Comparison of ENCODE assay signal across 19 cellular contexts in genomic region chr7:7745966-7746365, GRCh38.
"Had no signal": no experiment of that assay in that cellular context is flagged by ENCODE, and none has a peak within 500 bp of the region (broad histone marks: within the 10 kb centered on the region; RNA-seq: fewer than 3 reads in every experiment).

No MANE protein-coding gene starts in this region.

- H3K36me3 Mint-ChIP-seq: activated naive CD8-positive, alpha-beta T cell treated with anti-CD3 and anti-CD28 coated beads for 36 hours had no signal

- H3K27ac Mint-ChIP-seq: activated CD4-positive, alpha-beta T cell treated with anti-CD3 and anti-CD28 coated beads for 36 hours; activated naive CD8-positive, alpha-beta T cell treated with anti-CD3 and anti-CD28 coated beads for 36 hours; effector memory CD8-positive, alpha-beta T cell; naive thymus-derived CD4-positive, alpha-beta T cell; progenitor cell of endocrine pancreas; stimulated activated naive CD8-positive, alpha-beta T cell treated with anti-CD3 and anti-CD28 coated beads, Interleukin-15, Interleukin-2, amounts not matched to agents 100 ng/mL and 50 ng/mL, for 24 hours had no signal

- H3K4me3 Mint-ChIP-seq: activated CD4-positive, alpha-beta T cell treated with anti-CD3 and anti-CD28 coated beads for 36 hours; activated naive CD8-positive, alpha-beta T cell treated with anti-CD3 and anti-CD28 coated beads for 36 hours; activated T-cell treated with anti-CD3 and anti-CD28 coated beads, Interleukin-2, amount 50 U/mL, for 4 hours; effector memory CD8-positive, alpha-beta T cell; naive thymus-derived CD4-positive, alpha-beta T cell; stimulated activated naive CD8-positive, alpha-beta T cell treated with anti-CD3 and anti-CD28 coated beads, Interleukin-15, Interleukin-2, amounts not matched to agents 100 ng/mL and 50 ng/mL, for 24 hours had no signal

- H3K27ac ChIP-seq: colonic mucosa, dorsolateral prefrontal cortex, esophagus muscularis mucosa, gastroesophageal sphincter, tibial artery, WERI-Rb-1 had no signal

- H3K27me3 Mint-ChIP-seq: activated CD4-positive, alpha-beta T cell treated with anti-CD3 and anti-CD28 coated beads for 36 hours; activated naive CD8-positive, alpha-beta T cell treated with anti-CD3 and anti-CD28 coated beads for 36 hours; effector memory CD8-positive, alpha-beta T cell; naive thymus-derived CD4-positive, alpha-beta T cell; progenitor cell of endocrine pancreas; stimulated activated naive CD8-positive, alpha-beta T cell treated with anti-CD3 and anti-CD28 coated beads, Interleukin-15, Interleukin-2, amounts not matched to agents 100 ng/mL and 50 ng/mL, for 24 hours had no signal

- ATAC-seq: activated CD4-positive, alpha-beta T cell treated with anti-CD3 and anti-CD28 coated beads for 36 hours; activated T-cell treated with anti-CD3 and anti-CD28 coated beads, Interleukin-2, amount 50 U/mL, for 4 hours; effector memory CD8-positive, alpha-beta T cell; gastroesophageal sphincter; naive thymus-derived CD4-positive, alpha-beta T cell had no signal

- H3K9me3 Mint-ChIP-seq: activated naive CD8-positive, alpha-beta T cell treated with anti-CD3 and anti-CD28 coated beads for 36 hours; activated T-cell treated with anti-CD3 and anti-CD28 coated beads, Interleukin-2, amount 50 U/mL, for 4 hours; effector memory CD8-positive, alpha-beta T cell; naive thymus-derived CD4-positive, alpha-beta T cell; stimulated activated naive CD8-positive, alpha-beta T cell treated with anti-CD3 and anti-CD28 coated beads, Interleukin-15, Interleukin-2, amounts not matched to agents 100 ng/mL and 50 ng/mL, for 24 hours had no signal

- DNase-seq: activated CD4-positive, alpha-beta T cell treated with anti-CD3 and anti-CD28 coated beads for 36 hours; activated CD4-positive, alpha-beta T cell treated with anti-CD3 and anti-CD28 coated beads, Interleukin-2, amount 50 U/mL, for 48 hours; activated CD8-positive, alpha-beta memory T cell treated with anti-CD3 and anti-CD28 coated beads, Interleukin-2, amount 50 U/mL, for 48 hours; activated naive CD4-positive, alpha-beta T cell treated with Interleukin-2 at 50 U/mL for 16 hours; activated naive CD8-positive, alpha-beta T cell treated with anti-CD3 and anti-CD28 coated beads for 36 hours; activated T-cell treated with anti-CD3 and anti-CD28 coated beads, Interleukin-2, amount 50 U/mL, for 4 hours; colonic mucosa; effector memory CD8-positive, alpha-beta T cell; head of caudate nucleus; naive thymus-derived CD4-positive, alpha-beta T cell; retina; stimulated activated CD4-positive, alpha-beta T cell treated with anti-CD3 and anti-CD28 coated beads, Interleukin-4, amount 100 ng/mL, for 24 hours; tibial artery; WERI-Rb-1 had no signal
